Comparison of ENCODE assay signal across 3 cellular contexts in the genomic region with DNA sequence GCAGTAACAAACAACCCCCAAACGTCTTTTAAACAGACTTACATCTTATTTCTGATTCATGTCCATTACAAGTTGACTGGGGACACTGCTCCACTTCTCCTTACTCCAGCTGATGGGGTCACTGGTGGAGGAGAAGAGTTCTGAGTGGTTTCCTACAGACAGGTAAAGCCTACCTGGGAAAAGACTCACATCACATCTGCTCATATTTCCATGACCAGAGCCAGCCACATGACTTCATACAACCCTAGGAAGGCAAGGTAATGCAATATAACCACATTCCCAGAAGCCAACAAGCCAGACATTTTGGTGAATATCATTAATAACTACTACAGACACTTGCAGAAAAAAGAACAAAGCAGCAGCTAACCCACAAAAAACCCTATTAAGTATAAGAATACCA.
"Had no signal": no experiment of that assay in that cellular context is flagged by ENCODE, and none has a peak within 500 bp of the region (broad histone marks: within the 10 kb centered on the region; RNA-seq: fewer than 3 reads in every experiment).

No MANE protein-coding gene starts in this region.

- ATAC-seq: GM12878 had no signal

- DNase-seq: GDM1, GF-D8 had no signal

- H3K4me3 ChIP-seq: GM12878 had no signal
